Comparison of ENCODE assay signal across 8 cellular contexts in the genomic region with DNA sequence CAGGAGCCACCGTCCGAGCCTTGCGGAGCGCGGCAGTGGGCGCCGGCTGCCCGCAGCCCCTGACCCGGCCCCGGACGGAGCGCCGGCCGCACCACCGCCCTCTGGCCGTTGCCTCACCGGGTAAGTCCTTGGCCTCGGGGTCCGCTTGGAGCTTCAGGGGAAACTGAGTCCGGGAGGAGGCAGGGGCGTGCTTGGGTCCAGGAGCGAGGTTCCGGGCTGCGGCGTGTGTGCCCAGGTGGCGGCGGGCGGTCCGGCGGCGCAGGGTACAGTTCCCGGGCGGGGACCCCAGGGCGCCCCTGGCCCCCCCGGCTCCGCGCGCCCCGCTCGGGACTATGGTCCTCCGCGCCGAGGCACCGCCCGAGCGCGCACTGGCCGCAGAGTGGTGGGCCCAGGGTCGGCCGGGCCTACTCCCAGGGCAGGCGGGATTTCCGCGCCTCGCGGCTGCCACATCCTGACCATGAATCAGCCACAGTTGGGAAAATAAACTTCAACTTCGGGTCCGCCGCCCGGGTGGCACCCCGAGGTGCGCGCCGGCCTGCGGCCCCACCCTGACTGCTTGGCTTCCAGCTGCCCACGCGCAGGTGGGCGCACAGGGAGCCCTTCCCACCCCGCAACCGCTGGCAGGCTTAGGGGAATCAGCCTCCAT. TPM values are rescaled to one million over a fixed set of nuclear protein-coding genes. Genes with fewer than 3 reads are reported as not detected.
DNase-seq lines count a peak whose midpoint lies in the region; ATAC-seq and TF ChIP-seq lines count a peak whose summit lies in the region.

No MANE protein-coding gene starts in this region.

- TF ChIP-seq CTCF in DOHH2 (IDR thresholded peaks at IDR 0.05; ENCODE audit: low read depth, low read length, poor library complexity, severe bottlenecking): no peak
- TF ChIP-seq CTCF in LNCaP clone FGC (IDR thresholded peaks at IDR 0.05; ENCODE audit: control insufficient read depth, extremely low read depth, insufficient read depth): no peak
- no peak for TF ChIP-seq CTCF in cardiac fibroblast (IDR thresholded peaks at IDR 0.05; ENCODE audit: low read depth, low read length)

- peak overlapping the region in 1 of 2 experiments; percentile 92 for H3K23ac ChIP-seq in mesenchymal stem cell (ENCODE audit: low read length in 2 of 2)

- H3K79me2 ChIP-seq in DOHH2 (ENCODE audit: control insufficient read depth, low read length): peaks cover 51% of the 10 kb centered on the region

- H4K8ac ChIP-seq in mesenchymal stem cell (ENCODE audit: low read length): peak overlapping the region; percentile 94

- H3K14ac ChIP-seq in mesenchymal stem cell (ENCODE audit: low read length in 2 of 2): peak overlapping the region in 1 of 2 experiments; percentile 99

- H3K36me3 ChIP-seq in DOHH2 (ENCODE audit: control insufficient read depth, low read length) (peaks cover 16% of the 10 kb centered on the region), mesenchymal stem cell (ENCODE audit: control insufficient read depth in 1 of 2, insufficient read depth in 2 of 2, low read depth in 1 of 2, low read length in 2 of 2) (peaks cover 0 to 39% of the 10 kb centered on the region in 2 experiments), aorta (ENCODE audit: control insufficient read depth in 1 of 2, insufficient read depth in 2 of 2, low read length in 1 of 2) (no peaks in the 10 kb centered on the region)

- peak overlapping the region; percentile 39 for H2BK15ac ChIP-seq in mesenchymal stem cell (ENCODE audit: low read depth, poor library complexity, severe bottlenecking)

- H2AFZ ChIP-seq in mesenchymal stem cell (ENCODE audit: low read depth, low read length): no peak overlapping the region

- peak overlapping the region; percentile 88 to 97 for H3K18ac ChIP-seq in mesenchymal stem cell (ENCODE audit: low read depth in 1 of 2, low read length in 2 of 2)

- no peaks in the 10 kb centered on the region for H3K9me2 ChIP-seq in DOHH2 (replicated peaks; ENCODE audit: control insufficient read depth, low read length)

- ATAC-seq in aorta (ENCODE audit: low FRiP score) (no peak), HG03457 (IDR thresholded peaks at IDR 0.05; ENCODE audit: unreplicated experiment) (no peak)

- H2BK5ac ChIP-seq in mesenchymal stem cell (ENCODE audit: low read depth, low read length, poor library complexity, severe bottlenecking): no peak overlapping the region

- intact Hi-C loops in aorta (cut with DNase I): loop anchor here in 1 of 2 donors (5.0 kb wide), 2 partner anchors 33 to 613 kb away; a partner anchor contains a TSS

- peak overlapping the region; percentile 45 for H2AK5ac ChIP-seq in mesenchymal stem cell (ENCODE audit: low read length, severe bottlenecking)

- peak overlapping the region; percentile 93 for H3K9ac ChIP-seq in mesenchymal stem cell (ENCODE audit: low read length)

- peaks cover under 1% of the 10 kb centered on the region for H3F3A ChIP-seq in DOHH2 (ENCODE audit: control insufficient read depth, insufficient read depth)

- H3K27ac ChIP-seq in DOHH2 (ENCODE audit: low read depth, low read length) (no peak overlapping the region), mesenchymal stem cell (ENCODE audit: low read length, poor library complexity, severe bottlenecking) (no peak overlapping the region), aorta (ENCODE audit: low read depth in 1 of 2, low read length in 2 of 2) (peak overlapping the region in 1 of 2 donors; percentile 23)

- H4K91ac ChIP-seq in mesenchymal stem cell (ENCODE audit: low read length): peak overlapping the region; percentile 91

- H4K20me1 ChIP-seq in DOHH2 (ENCODE audit: control insufficient read depth, insufficient read depth, low read depth, low read length): 0 out of 2 replicates have a peak, but pooled peaks cover 6% of the 10 kb centered on the region

- H3K4me3 ChIP-seq in DOHH2 (ENCODE audit: low read length): peak overlapping the region; percentile 79
- H3K4me3 ChIP-seq in LNCaP clone FGC (ENCODE audit: low read depth, low read length): peak overlapping the region; percentile 83
- H3K4me3 ChIP-seq in cardiac fibroblast (replicated peaks in 1 of 2; ENCODE audit: low read depth in 2 of 2, low read length in 2 of 2): peak overlapping the region; percentile 71 to 94
- H3K4me3 ChIP-seq in mesenchymal stem cell (ENCODE audit: insufficient read depth in 1 of 2, low read depth in 1 of 2, low read length in 2 of 2): peak overlapping the region; percentile 90 to 93
- peak overlapping the region; percentile 60 to 88 for H3K4me3 ChIP-seq in aorta (ENCODE audit: low read length in 2 of 2)

- peak overlapping the region in 1 of 2 experiments; percentile 45 for H2BK12ac ChIP-seq in mesenchymal stem cell (ENCODE audit: low read length in 2 of 2)

- H3K79me1 ChIP-seq in mesenchymal stem cell (replicated peaks; ENCODE audit: low read length, poor library complexity, severe bottlenecking): no peaks in the 10 kb centered on the region

- peaks cover 57% of the 10 kb centered on the region for H3K4me1 ChIP-seq in DOHH2 (ENCODE audit: control insufficient read depth, low read length)
- H3K4me1 ChIP-seq in mesenchymal stem cell (ENCODE audit: control insufficient read depth, insufficient read depth, low read depth, low read length): peaks cover 63% of the 10 kb centered on the region
- H3K4me1 ChIP-seq in aorta (ENCODE audit: control insufficient read depth in 1 of 2, insufficient read depth in 2 of 2, low read length in 2 of 2): no peaks in the 10 kb centered on the region

- in situ Hi-C loops in KBM-7 (cut with MboI; ENCODE audit: low pct_unique_long_range_greater_than_20kb, low sequenced_read_pairs): no loop called here

- H3K4me2 ChIP-seq in DOHH2 (ENCODE audit: low read length) (peak overlapping the region; percentile 76), mesenchymal stem cell (ENCODE audit: low read length, poor library complexity, severe bottlenecking) (peak overlapping the region; percentile 58)

- H3K9me3 ChIP-seq in DOHH2 (ENCODE audit: control insufficient read depth, insufficient read depth, low read length) (no peaks in the 10 kb centered on the region), mesenchymal stem cell (ENCODE audit: control insufficient read depth, low read length) (no peaks in the 10 kb centered on the region), aorta (ENCODE audit: control insufficient read depth, low read length) (no peaks in the 10 kb centered on the region)

- WGBS in mesenchymal stem cell: under 1% methylated on average over 66 of the region's 69 CpGs
- 0% methylated on average over 57 to 69 of the region's 69 CpGs for WGBS in aorta, 2 donors

- peak overlapping the region; percentile 37 for H2BK120ac ChIP-seq in mesenchymal stem cell (ENCODE audit: low read depth, low read length)

- DNase-seq in LNCaP clone FGC (ENCODE audit: low read depth) (no peak), cardiac fibroblast (ENCODE audit: low read depth in 2 of 2) (peak in 1 of 2 donors; percentile 31), mesenchymal stem cell (peak; percentile 22), aorta (no peak), KBM-7 (no peak), germinal center (ENCODE audit: low spot score) (no peak)

- H3K27me3 ChIP-seq in DOHH2 (ENCODE audit: control insufficient read depth, low read length) (no peaks in the 10 kb centered on the region), mesenchymal stem cell (ENCODE audit: control insufficient read depth in 1 of 2, insufficient read depth in 1 of 2, low read length in 2 of 2) (no peaks in the 10 kb centered on the region), aorta (ENCODE audit: control insufficient read depth in 1 of 2, insufficient read depth in 2 of 2, low read length in 1 of 2) (no peaks in the 10 kb centered on the region)

- peak overlapping the region; percentile 77 to 85 for H3K4ac ChIP-seq in mesenchymal stem cell (ENCODE audit: low read depth in 1 of 2, low read length in 2 of 2)

RNA-seq across cellular contexts. Expression of a gene that starts 0.3 kb away (rescaled TPM):
- polyA plus RNA-seq in mesenchymal stem cell (2013, experiment 1 of 2): 59.1 TPM
- polyA plus RNA-seq in mesenchymal stem cell (2013, experiment 2 of 2): 55.9 TPM
- total RNA-seq in aorta: 100 to 1,000 TPM in 1 of 2 donors, 10 to 100 TPM in 1; 84.9 to 102 TPM
- polyA plus RNA-seq in aorta: 100 to 1,000 TPM in 1 of 2 donors, 10 to 100 TPM in 1; 31.9 to 185 TPM

RNA-seq across cellular contexts. Expression of a gene that starts 34.3 kb away (rescaled TPM):
- polyA plus RNA-seq in mesenchymal stem cell (2013, experiment 1 of 2): 5.2 TPM
- polyA plus RNA-seq in mesenchymal stem cell (2013, experiment 2 of 2): 4.8 TPM
- 10 to 100 TPM; 44.8 to 63.2 TPM for total RNA-seq in aorta
- polyA plus RNA-seq in aorta: 10 to 100 TPM; 25.0 to 80.2 TPM
